Comparison of ENCODE assay signal across 1 cellular context in the genomic region with DNA sequence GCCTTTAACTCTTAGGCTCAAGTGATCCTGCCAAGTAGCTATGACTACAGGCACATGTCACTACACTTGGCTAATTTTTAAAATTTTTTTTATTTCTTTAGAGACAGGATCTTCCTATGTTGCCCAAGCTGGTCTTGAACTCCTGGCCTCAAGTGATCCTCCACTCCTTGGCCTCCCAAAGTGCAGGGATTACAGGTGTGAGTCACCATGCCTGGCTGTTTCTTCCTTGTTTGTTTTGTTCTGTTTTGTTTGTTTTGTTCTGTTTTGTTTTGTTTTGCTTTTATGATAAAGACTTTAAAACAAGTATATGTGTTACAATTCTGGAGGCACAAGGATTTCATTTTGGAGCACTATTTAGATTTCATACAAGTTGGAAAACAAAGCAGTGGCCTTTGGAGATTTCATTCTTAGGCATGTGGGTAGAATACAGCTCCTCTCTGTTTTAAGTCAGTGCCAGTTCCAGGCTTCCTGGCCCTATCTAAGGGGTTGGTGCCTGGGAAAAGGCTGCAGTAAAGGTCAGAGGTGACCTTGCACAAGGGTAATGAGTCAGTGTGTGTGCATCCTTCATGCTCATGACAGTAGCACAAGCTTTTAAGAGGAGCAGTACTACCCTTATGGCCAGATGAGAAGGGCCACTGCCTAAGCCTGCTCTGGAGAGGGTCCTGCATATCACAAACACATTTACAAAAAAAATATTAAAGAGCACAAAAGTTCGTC.
TF ChIP-seq lines count a peak whose summit lies in the region.

No MANE protein-coding gene starts in this region.

TF ChIP-seq in HepG2, 621 proteins besides CTCF, POLR2A, EP300 and RAD21 (continues in another document):
- no peak for TF ChIP-seq CHD4 (IDR thresholded peaks at IDR 0.05; ENCODE audit: borderline replicate concordance, low read length)
- no peak for TF ChIP-seq ZNF776 (CRISPR knock-in tag; IDR thresholded peaks at IDR 0.05)
- TF ChIP-seq GATAD2A (CRISPR knock-in tag; IDR thresholded peaks at IDR 0.05), result peak; percentile 55
- TF ChIP-seq, protein P1, sequence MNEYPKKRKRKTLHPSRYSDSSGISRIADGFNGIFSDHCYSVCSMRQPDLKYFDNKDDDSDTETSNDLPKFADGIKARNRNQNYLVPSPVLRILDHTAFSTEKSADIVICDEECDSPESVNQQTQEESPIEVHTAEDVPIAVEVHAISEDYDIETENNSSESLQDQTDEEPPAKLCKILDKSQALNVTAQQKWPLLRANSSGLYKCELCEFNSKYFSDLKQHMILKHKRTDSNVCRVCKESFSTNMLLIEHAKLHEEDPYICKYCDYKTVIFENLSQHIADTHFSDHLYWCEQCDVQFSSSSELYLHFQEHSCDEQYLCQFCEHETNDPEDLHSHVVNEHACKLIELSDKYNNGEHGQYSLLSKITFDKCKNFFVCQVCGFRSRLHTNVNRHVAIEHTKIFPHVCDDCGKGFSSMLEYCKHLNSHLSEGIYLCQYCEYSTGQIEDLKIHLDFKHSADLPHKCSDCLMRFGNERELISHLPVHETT (CRISPR knock-in tag; conservative IDR thresholded peaks at IDR 0.05), result no peak
- TF ChIP-seq RFX1 (IDR thresholded peaks at IDR 0.05), result no peak
- no peak for TF ChIP-seq ZNF616 (CRISPR knock-in tag; IDR thresholded peaks at IDR 0.05; ENCODE audit: low read depth)
- TF ChIP-seq, protein P2, sequence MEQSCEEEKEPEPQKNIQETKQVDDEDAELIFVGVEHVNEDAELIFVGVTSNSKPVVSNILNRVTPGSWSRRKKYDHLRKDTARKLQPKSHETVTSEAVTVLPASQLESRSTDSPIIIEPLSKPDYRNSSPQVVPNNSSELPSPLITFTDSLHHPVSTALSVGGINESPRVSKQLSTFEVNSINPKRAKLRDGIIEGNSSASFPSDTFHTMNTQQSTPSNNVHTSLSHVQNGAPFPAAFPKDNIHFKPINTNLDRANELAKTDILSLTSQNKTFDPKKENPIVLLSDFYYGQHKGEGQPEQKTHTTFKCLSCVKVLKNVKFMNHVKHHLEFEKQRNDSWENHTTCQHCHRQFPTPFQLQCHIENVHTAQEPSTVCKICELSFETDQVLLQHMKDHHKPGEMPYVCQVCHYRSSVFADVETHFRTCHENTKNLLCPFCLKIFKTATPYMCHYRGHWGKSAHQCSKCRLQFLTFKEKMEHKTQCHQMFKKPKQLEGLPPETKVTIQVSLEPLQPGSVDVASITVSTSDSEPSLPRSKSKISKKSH (CRISPR knock-in tag; IDR thresholded peaks at IDR 0.05; ENCODE audit: borderline replicate concordance), result no peak
- TF ChIP-seq HDAC1 (CRISPR knock-in tag; IDR thresholded peaks at IDR 0.05), result no peak
- TF ChIP-seq, protein P3, sequence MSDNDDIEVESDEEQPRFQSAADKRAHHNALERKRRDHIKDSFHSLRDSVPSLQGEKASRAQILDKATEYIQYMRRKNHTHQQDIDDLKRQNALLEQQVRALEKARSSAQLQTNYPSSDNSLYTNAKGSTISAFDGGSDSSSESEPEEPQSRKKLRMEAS (IDR thresholded peaks at IDR 0.05), result no peak
- TF ChIP-seq TCF7 (IDR thresholded peaks at IDR 0.05; ENCODE audit: low read depth), result no peak
- TF ChIP-seq ZNF256 (CRISPR knock-in tag; conservative IDR thresholded peaks at IDR 0.05), result no peak
- TF ChIP-seq, protein P4, sequence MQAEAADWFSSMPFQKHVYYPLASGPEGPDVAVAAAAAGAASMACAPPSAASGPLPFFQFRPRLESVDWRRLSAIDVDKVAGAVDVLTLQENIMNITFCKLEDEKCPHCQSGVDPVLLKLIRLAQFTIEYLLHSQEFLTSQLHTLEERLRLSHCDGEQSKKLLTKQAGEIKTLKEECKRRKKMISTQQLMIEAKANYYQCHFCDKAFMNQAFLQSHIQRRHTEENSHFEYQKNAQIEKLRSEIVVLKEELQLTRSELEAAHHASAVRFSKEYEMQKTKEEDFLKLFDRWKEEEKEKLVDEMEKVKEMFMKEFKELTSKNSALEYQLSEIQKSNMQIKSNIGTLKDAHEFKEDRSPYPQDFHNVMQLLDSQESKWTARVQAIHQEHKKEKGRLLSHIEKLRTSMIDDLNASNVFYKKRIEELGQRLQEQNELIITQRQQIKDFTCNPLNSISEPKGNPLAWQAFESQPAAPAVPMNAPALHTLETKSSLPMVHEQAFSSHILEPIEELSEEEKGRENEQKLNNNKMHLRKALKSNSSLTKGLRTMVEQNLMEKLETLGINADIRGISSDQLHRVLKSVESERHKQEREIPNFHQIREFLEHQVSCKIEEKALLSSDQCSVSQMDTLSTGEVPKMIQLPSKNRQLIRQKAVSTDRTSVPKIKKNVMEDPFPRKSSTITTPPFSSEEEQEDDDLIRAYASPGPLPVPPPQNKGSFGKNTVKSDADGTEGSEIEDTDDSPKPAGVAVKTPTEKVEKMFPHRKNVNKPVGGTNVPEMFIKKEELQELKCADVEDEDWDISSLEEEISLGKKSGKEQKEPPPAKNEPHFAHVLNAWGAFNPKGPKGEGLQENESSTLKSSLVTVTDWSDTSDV (CRISPR knock-in tag; IDR thresholded peaks at IDR 0.05), result no peak
- TF ChIP-seq, protein P5, sequence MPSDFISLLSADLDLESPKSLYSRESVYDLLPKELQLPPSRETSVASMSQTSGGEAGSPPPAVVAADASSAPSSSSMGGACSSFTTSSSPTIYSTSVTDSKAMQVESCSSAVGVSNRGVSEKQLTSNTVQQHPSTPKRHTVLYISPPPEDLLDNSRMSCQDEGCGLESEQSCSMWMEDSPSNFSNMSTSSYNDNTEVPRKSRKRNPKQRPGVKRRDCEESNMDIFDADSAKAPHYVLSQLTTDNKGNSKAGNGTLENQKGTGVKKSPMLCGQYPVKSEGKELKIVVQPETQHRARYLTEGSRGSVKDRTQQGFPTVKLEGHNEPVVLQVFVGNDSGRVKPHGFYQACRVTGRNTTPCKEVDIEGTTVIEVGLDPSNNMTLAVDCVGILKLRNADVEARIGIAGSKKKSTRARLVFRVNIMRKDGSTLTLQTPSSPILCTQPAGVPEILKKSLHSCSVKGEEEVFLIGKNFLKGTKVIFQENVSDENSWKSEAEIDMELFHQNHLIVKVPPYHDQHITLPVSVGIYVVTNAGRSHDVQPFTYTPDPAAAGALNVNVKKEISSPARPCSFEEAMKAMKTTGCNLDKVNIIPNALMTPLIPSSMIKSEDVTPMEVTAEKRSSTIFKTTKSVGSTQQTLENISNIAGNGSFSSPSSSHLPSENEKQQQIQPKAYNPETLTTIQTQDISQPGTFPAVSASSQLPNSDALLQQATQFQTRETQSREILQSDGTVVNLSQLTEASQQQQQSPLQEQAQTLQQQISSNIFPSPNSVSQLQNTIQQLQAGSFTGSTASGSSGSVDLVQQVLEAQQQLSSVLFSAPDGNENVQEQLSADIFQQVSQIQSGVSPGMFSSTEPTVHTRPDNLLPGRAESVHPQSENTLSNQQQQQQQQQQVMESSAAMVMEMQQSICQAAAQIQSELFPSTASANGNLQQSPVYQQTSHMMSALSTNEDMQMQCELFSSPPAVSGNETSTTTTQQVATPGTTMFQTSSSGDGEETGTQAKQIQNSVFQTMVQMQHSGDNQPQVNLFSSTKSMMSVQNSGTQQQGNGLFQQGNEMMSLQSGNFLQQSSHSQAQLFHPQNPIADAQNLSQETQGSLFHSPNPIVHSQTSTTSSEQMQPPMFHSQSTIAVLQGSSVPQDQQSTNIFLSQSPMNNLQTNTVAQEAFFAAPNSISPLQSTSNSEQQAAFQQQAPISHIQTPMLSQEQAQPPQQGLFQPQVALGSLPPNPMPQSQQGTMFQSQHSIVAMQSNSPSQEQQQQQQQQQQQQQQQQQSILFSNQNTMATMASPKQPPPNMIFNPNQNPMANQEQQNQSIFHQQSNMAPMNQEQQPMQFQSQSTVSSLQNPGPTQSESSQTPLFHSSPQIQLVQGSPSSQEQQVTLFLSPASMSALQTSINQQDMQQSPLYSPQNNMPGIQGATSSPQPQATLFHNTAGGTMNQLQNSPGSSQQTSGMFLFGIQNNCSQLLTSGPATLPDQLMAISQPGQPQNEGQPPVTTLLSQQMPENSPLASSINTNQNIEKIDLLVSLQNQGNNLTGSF (CRISPR knock-in tag; IDR thresholded peaks at IDR 0.05), result no peak
- TF ChIP-seq ZFP1 (CRISPR knock-in tag; IDR thresholded peaks at IDR 0.05), result no peak
- TF ChIP-seq, protein P6, sequence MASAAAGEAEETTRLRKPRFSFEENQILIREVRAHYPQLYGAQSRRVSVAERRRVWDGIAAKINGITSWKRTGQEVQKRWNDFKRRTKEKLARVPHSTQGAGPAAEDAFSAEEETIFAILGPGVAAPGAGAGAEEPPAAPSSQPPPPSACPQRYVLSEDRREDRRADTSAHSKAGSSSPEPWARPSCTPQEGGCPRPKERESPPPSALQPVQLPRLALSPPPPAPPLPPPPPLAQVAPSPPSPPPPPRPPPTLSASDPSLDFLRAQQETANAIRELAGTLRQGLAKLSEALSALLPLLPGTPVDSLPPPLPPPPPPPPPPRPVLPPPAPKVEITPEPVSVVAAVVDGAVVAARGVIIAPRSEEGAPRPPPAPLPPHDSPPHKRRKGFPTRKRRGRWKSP (CRISPR knock-in tag; IDR thresholded peaks at IDR 0.05), result no peak
- no peak for TF ChIP-seq KDM2A (CRISPR knock-in tag; IDR thresholded peaks at IDR 0.05; ENCODE audit: borderline replicate concordance, low read depth)
- TF ChIP-seq ZFYVE20 (CRISPR knock-in tag; IDR thresholded peaks at IDR 0.05; ENCODE audit: borderline replicate concordance, low read depth), result no peak
- TF ChIP-seq GABPA (IDR thresholded peaks at IDR 0.05; ENCODE audit: low read depth, low read length), result no peak
- no peak for TF ChIP-seq GABPA (CRISPR knock-in tag; IDR thresholded peaks at IDR 0.05; ENCODE audit: low read depth)
- TF ChIP-seq, protein P7, sequence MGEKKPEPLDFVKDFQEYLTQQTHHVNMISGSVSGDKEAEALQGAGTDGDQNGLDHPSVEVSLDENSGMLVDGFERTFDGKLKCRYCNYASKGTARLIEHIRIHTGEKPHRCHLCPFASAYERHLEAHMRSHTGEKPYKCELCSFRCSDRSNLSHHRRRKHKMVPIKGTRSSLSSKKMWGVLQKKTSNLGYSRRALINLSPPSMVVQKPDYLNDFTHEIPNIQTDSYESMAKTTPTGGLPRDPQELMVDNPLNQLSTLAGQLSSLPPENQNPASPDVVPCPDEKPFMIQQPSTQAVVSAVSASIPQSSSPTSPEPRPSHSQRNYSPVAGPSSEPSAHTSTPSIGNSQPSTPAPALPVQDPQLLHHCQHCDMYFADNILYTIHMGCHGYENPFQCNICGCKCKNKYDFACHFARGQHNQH (CRISPR knock-in tag; IDR thresholded peaks at IDR 0.05), result no peak
- no peak for TF ChIP-seq ZBTB42 (CRISPR knock-in tag; IDR thresholded peaks at IDR 0.05)
- TF ChIP-seq SMAD3 (CRISPR knock-in tag; IDR thresholded peaks at IDR 0.05), result 0 out of 2 replicates have a peak, but pooled peaks have one; percentile 19
- TF ChIP-seq, protein P8, sequence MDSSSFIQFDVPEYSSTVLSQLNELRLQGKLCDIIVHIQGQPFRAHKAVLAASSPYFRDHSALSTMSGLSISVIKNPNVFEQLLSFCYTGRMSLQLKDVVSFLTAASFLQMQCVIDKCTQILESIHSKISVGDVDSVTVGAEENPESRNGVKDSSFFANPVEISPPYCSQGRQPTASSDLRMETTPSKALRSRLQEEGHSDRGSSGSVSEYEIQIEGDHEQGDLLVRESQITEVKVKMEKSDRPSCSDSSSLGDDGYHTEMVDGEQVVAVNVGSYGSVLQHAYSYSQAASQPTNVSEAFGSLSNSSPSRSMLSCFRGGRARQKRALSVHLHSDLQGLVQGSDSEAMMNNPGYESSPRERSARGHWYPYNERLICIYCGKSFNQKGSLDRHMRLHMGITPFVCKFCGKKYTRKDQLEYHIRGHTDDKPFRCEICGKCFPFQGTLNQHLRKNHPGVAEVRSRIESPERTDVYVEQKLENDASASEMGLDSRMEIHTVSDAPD (CRISPR knock-in tag; IDR thresholded peaks at IDR 0.05), result no peak
- TF ChIP-seq, protein P9, sequence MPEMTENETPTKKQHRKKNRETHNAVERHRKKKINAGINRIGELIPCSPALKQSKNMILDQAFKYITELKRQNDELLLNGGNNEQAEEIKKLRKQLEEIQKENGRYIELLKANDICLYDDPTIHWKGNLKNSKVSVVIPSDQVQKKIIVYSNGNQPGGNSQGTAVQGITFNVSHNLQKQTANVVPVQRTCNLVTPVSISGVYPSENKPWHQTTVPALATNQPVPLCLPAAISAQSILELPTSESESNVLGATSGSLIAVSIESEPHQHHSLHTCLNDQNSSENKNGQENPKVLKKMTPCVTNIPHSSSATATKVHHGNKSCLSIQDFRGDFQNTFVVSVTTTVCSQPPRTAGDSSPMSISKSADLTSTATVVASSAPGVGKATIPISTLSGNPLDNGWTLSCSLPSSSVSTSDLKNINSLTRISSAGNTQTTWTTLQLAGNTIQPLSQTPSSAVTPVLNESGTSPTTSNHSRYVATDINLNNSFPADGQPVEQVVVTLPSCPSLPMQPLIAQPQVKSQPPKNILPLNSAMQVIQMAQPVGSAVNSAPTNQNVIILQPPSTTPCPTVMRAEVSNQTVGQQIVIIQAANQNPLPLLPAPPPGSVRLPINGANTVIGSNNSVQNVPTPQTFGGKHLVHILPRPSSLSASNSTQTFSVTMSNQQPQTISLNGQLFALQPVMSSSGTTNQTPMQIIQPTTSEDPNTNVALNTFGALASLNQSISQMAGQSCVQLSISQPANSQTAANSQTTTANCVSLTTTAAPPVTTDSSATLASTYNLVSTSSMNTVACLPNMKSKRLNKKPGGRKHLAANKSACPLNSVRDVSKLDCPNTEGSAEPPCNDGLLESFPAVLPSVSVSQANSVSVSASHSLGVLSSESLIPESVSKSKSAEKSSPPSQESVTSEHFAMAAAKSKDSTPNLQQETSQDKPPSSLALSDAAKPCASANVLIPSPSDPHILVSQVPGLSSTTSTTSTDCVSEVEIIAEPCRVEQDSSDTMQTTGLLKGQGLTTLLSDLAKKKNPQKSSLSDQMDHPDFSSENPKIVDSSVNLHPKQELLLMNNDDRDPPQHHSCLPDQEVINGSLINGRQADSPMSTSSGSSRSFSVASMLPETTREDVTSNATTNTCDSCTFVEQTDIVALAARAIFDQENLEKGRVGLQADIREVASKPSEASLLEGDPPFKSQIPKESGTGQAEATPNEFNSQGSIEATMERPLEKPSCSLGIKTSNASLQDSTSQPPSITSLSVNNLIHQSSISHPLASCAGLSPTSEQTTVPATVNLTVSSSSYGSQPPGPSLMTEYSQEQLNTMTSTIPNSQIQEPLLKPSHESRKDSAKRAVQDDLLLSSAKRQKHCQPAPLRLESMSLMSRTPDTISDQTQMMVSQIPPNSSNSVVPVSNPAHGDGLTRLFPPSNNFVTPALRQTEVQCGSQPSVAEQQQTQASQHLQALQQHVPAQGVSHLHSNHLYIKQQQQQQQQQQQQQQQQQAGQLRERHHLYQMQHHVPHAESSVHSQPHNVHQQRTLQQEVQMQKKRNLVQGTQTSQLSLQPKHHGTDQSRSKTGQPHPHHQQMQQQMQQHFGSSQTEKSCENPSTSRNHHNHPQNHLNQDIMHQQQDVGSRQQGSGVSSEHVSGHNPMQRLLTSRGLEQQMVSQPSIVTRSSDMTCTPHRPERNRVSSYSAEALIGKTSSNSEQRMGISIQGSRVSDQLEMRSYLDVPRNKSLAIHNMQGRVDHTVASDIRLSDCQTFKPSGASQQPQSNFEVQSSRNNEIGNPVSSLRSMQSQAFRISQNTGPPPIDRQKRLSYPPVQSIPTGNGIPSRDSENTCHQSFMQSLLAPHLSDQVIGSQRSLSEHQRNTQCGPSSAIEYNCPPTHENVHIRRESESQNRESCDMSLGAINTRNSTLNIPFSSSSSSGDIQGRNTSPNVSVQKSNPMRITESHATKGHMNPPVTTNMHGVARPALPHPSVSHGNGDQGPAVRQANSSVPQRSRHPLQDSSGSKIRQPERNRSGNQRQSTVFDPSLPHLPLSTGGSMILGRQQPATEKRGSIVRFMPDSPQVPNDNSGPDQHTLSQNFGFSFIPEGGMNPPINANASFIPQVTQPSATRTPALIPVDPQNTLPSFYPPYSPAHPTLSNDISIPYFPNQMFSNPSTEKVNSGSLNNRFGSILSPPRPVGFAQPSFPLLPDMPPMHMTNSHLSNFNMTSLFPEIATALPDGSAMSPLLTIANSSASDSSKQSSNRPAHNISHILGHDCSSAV (CRISPR knock-in tag; IDR thresholded peaks at IDR 0.05; ENCODE audit: borderline replicate concordance), result no peak
- TF ChIP-seq HMGA1 (CRISPR knock-in tag; conservative IDR thresholded peaks at IDR 0.05), result no peak
- no peak for TF ChIP-seq ZNF720 (CRISPR knock-in tag; IDR thresholded peaks at IDR 0.05)
- no peak for TF ChIP-seq AHR (CRISPR knock-in tag; IDR thresholded peaks at IDR 0.05)
- no peak for TF ChIP-seq CBX1 (IDR thresholded peaks at IDR 0.05; ENCODE audit: low read depth)
- TF ChIP-seq ZNF235 (CRISPR knock-in tag; IDR thresholded peaks at IDR 0.05; ENCODE audit: borderline replicate concordance), result no peak
- no peak for TF ChIP-seq ZZZ3 (CRISPR knock-in tag; IDR thresholded peaks at IDR 0.05; ENCODE audit: borderline replicate concordance)
